8 cellular contexts compared by ENCODE assay signal in the genomic region with DNA sequence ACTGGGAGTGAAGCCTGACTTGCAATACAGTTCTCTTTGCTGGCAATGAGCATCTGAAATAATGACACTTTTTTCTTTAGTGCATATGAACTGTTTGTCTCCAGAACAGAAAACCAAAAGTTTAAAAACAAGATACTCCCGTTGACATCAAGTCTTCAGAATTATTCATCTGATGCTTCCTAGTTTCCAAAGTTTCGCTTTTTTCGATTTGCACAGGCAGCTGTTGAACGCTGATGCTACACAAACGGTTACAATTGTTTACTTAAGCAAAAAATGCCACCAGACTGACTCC. TPM values are rescaled to one million over a fixed set of nuclear protein-coding genes. Genes with fewer than 3 reads are reported as not detected.
A peak's percentile ranks its signal among the peaks of the same experiment; 100 is the strongest.
DNase-seq lines count a peak whose midpoint lies in the region; ATAC-seq, FAIRE-seq and TF ChIP-seq lines count a peak whose summit lies in the region.

No MANE protein-coding gene starts in this region.

- H4K20me1 ChIP-seq in GM12878 (ENCODE audit: control insufficient read depth, insufficient read depth): no peaks in the 10 kb centered on the region

- no peaks in the 10 kb centered on the region for H3K4me1 ChIP-seq in GM12878 (ENCODE audit: control insufficient read depth, insufficient read depth, low read length)
- H3K4me1 ChIP-seq in right lobe of liver: peaks cover 0 to 21% (median 0%) of the 10 kb centered on the region in 4 donors
- peaks cover 16% of the 10 kb centered on the region for H3K4me1 ChIP-seq in thymus (ENCODE audit: control insufficient read depth, insufficient read depth, low read length)

- FAIRE-seq in GM12878 (lab: Jason Lieb, UNC): no peak

- H3K79me2 ChIP-seq in GM12878 (ENCODE audit: control insufficient read depth, insufficient read depth, low read length): peaks cover 36% of the 10 kb centered on the region

- CTCF ChIA-PET in GM12878 (lab: Yijun Ruan, JAX): interaction anchor here (3.1 to 6.0 kb wide), 2 partner anchors 44 to 268 kb away, joined by 18 to 361 read pairs; no protein-coding TSS in a partner anchor

- BruUV-seq in GM12878 (replicated peaks; lab: Mats Ljungman, UMichigan): TSS peak; percentile 90

- H3K36me3 ChIP-seq in GM12878 (ENCODE audit: control insufficient read depth in 2 of 2, insufficient read depth in 2 of 2, low read length in 1 of 2): no peaks in the 10 kb centered on the region
- peaks cover 0 to 10% (median 3%) of the 10 kb centered on the region in 4 donors for H3K36me3 ChIP-seq in right lobe of liver
- H3K36me3 ChIP-seq in thymus (ENCODE audit: control insufficient read depth, insufficient read depth): peaks cover 4% of the 10 kb centered on the region

- 0% methylated on average over 5 of the region's 5 CpGs for WGBS in GM12878 (ENCODE audit: insufficient coverage, insufficient replicate concordance, low lambda C conversion rate, missing lambda C conversion rate)
- WGBS in right lobe of liver (ENCODE audit: insufficient coverage, low coverage, low lambda C conversion rate, missing lambda C conversion rate): 0% methylated on average over 5 of the region's 5 CpGs
- under 1% methylated on average over 5 of the region's 5 CpGs for WGBS in thymus

- RAD21 ChIA-PET in GM12878 (lab: Charles Lee; ENCODE audit: unreplicated experiment): interaction anchor here (1.8 to 10.4 kb wide), 2 partner anchors 150 to 267 kb away, joined by 6 to 308 read pairs; no protein-coding TSS in a partner anchor

- peak overlapping the region; percentile 94 for H3K4me3 Mint-ChIP-seq in activated T-cell treated with anti-CD3 and anti-CD28 coated beads, Interleukin-2, amount 50 U/mL, for 24 hours

- no peak for ATAC-seq in GM12878
- no peak for ATAC-seq in right lobe of liver

- in situ Hi-C loops in GM12878 (cut with MboI): no loop called here

- H3K27me3 ChIP-seq in GM12878 (replicated peaks in 1 of 2; ENCODE audit: control insufficient read depth in 2 of 2, insufficient read depth in 2 of 2, low read length in 1 of 2) (no peaks in the 10 kb centered on the region), right lobe of liver (no peaks in the 10 kb centered on the region), thymus (ENCODE audit: control insufficient read depth, insufficient read depth) (no peaks in the 10 kb centered on the region)

- no peaks in the 10 kb centered on the region for H3K9me3 Mint-ChIP-seq in activated T-cell treated with anti-CD3 and anti-CD28 coated beads, Interleukin-2, amount 50 U/mL, for 24 hours

- DNase-seq in activated T-cell treated with anti-CD3 and anti-CD28 coated beads, Interleukin-2, amount 50 U/mL, for 24 hours: no peak
- no peak for DNase-seq in activated T-cell treated with anti-CD3 and anti-CD28 coated beads, Interleukin-2, amount 50 U/mL, for 1 hour
- no peak for DNase-seq in GM12878 (ENCODE audit: low read depth, low spot score)
- DNase-seq in right lobe of liver: no peak
- no peak for DNase-seq in stimulated activated CD4-positive, alpha-beta T cell treated with anti-CD3 and anti-CD28 coated beads, Interleukin-4, amount 100 ng/mL, for 24 hours
- DNase-seq in stimulated activated CD4-positive, alpha-beta T cell treated with anti-CD3 and anti-CD28 coated beads, Interleukin-2, amount 100 ng/mL, for 24 hours: no peak
- DNase-seq in SK-N-DZ (ENCODE audit: low spot score): no peak

- no peak for TF ChIP-seq EP300 in GM12878 (IDR thresholded peaks at IDR 0.05; ENCODE audit: borderline replicate concordance in 1 of 2, control insufficient read depth in 1 of 2, low read depth in 2 of 2, low read length in 2 of 2)

- no peak for TF ChIP-seq CTCF in GM12878 (IDR thresholded peaks at IDR 0.05 in 2 of 3, conservative IDR thresholded peaks at IDR 0.05 in 1 of 3; ENCODE audit: control insufficient read depth in 2 of 3, extremely low read depth in 1 of 3, insufficient read depth in 1 of 3, low read depth in 3 of 3, low read length in 3 of 3)
- no peak for TF ChIP-seq CTCF in right lobe of liver (IDR thresholded peaks at IDR 0.05)

- no peak for TF ChIP-seq RAD21 in GM12878 (IDR thresholded peaks at IDR 0.05; ENCODE audit: insufficient read depth, low read depth, low read length)

- H2AFZ ChIP-seq in GM12878 (ENCODE audit: control insufficient read depth, low read depth, low read length): peak overlapping the region; percentile 95

- H3K4me3 ChIP-seq in GM12878: peak overlapping the region; percentile 77
- H3K4me3 ChIP-seq in right lobe of liver: peak overlapping the region; percentile 72 to 81 (median 77)
- H3K4me3 ChIP-seq in thymus (ENCODE audit: low read length): peak overlapping the region; percentile 83

- H3K4me1 Mint-ChIP-seq in activated T-cell treated with anti-CD3 and anti-CD28 coated beads, Interleukin-2, amount 50 U/mL, for 24 hours (ENCODE audit: low read depth): peaks cover 51% of the 10 kb centered on the region

- H3K9me3 ChIP-seq in GM12878 (replicated peaks; ENCODE audit: control insufficient read depth, insufficient read depth, low read length): no peaks in the 10 kb centered on the region; the same call in 1 of the 3 replicates
- no peaks in the 10 kb centered on the region for H3K9me3 ChIP-seq in right lobe of liver
- no peaks in the 10 kb centered on the region for H3K9me3 ChIP-seq in thymus (ENCODE audit: control insufficient read depth)

- H3K4me2 ChIP-seq in GM12878 (ENCODE audit: control insufficient read depth, insufficient read depth): peak overlapping the region; percentile 73

- SMC1A ChIA-PET in GM12878 (lab: Charles Lee; ENCODE audit: uncharacterized antibody, unreplicated experiment): no interaction called here

- H3K27ac ChIP-seq in GM12878 (ENCODE audit: control insufficient read depth, insufficient read depth) (peak overlapping the region; percentile 96), right lobe of liver (peak overlapping the region; percentile 99 to 100 (median 99)), thymus (ENCODE audit: low read depth) (peak overlapping the region; percentile 99)

- H3K27me3 Mint-ChIP-seq in activated T-cell treated with anti-CD3 and anti-CD28 coated beads, Interleukin-2, amount 50 U/mL, for 24 hours: no peaks in the 10 kb centered on the region

- TF ChIP-seq POLR2A in GM12878 (IDR thresholded peaks at IDR 0.05; ENCODE audit: low read depth, low read length): no peak
- TF ChIP-seq POLR2A in right lobe of liver (IDR thresholded peaks at IDR 0.05): no peak

- H3K36me3 Mint-ChIP-seq in activated T-cell treated with anti-CD3 and anti-CD28 coated beads, Interleukin-2, amount 50 U/mL, for 24 hours (ENCODE audit: low read depth): peaks cover 38% of the 10 kb centered on the region

- H3K27ac Mint-ChIP-seq in activated T-cell treated with anti-CD3 and anti-CD28 coated beads, Interleukin-2, amount 50 U/mL, for 24 hours: peak overlapping the region; percentile 99

- H3K9ac ChIP-seq in GM12878 (ENCODE audit: control insufficient read depth, insufficient read depth, low read length): peak overlapping the region; percentile 96

- POLR2A ChIA-PET in GM12878 (lab: Charles Lee): interaction anchor here (2.0 kb wide), 1 partner anchor 150 kb away, joined by 6 read pairs; no protein-coding TSS in a partner anchor

- intact Hi-C loops in GM12878 (cut with micrococcal nuclease; ENCODE audit: unreplicated experiment) (loop anchor here (1.0 to 2.0 kb wide), 2 partner anchors 104 to 200 kb away; no protein-coding TSS in a partner anchor), right lobe of liver (cut with DNase I) (no loop called here)

TF ChIP-seq in GM12878, 131 proteins besides CTCF, POLR2A, EP300 and RAD21 (continues in another document):
- TF ChIP-seq TCF12 (IDR thresholded peaks at IDR 0.05; ENCODE audit: low read depth, low read length): no peak

RNA-seq across cellular contexts. Expression of a gene that starts 0.6 kb away (rescaled TPM):
- total RNA-seq in GM12878 (2013; cell fraction: nucleolus; rRNA removed): 192 and 210 TPM in 2 replicates
- 25.1 and 30.8 TPM in 2 replicates for total RNA-seq in GM12878 (2014; rRNA removed)
- total RNA-seq in GM12878 (2014; rRNA removed; fragmentation: Illumina TruSeq; extraction: Trizol): 33.4 and 33.9 TPM in 2 replicates
- total RNA-seq in GM12878 (2021): 23.2 and 24.3 TPM in 2 replicates
- 11.0 TPM for polyA plus RNA-seq in GM12878 (2011; ENCODE audit: low read depth)
- polyA plus RNA-seq in GM12878 (2011; rRNA removed): 75.8 and 118 TPM in 2 replicates
- polyA plus RNA-seq in GM12878 (2011; cell fraction: cytosol; rRNA removed): 38.3 and 48.2 TPM in 2 replicates
- polyA plus RNA-seq in GM12878 (2011; cell fraction: nucleus; rRNA removed): 77.2 and 113 TPM in 2 replicates
- 18.8 and 22.7 TPM in 2 replicates for polyA plus RNA-seq in GM12878 (2012)
- polyA plus RNA-seq in GM12878 (2014; fragmentation: Illumina TruSeq; extraction: Trizol): 31.8 and 44.0 TPM in 2 replicates
- polyA plus RNA-seq in GM12878 (2014; fragmentation: Nextera tagmentation; extraction: Ambion mirVana): 10 to 100 TPM; 13.8 to 17.8 TPM
- 16.1 and 21.4 TPM in 2 replicates for polyA plus RNA-seq in GM12878 (2014; rRNA removed)
- polyA plus RNA-seq in GM12878 (2016; fragmentation: Nextera tagmentation; extraction: Ambion mirVana): 10 to 100 TPM; 27.9 to 30.2 TPM
- 76.5 and 81.3 TPM in 2 replicates for polyA minus RNA-seq in GM12878 (2011; rRNA and poly(A)+ RNA removed)
- polyA minus RNA-seq in GM12878 (2011; cell fraction: cytosol; rRNA and poly(A)+ RNA removed): 13.5 and 14.9 TPM in 2 replicates
- polyA minus RNA-seq in GM12878 (2011; cell fraction: nucleus; rRNA and poly(A)+ RNA removed): 93.9 and 98.3 TPM in 2 replicates
- total RNA-seq in right lobe of liver: 10 to 100 TPM; 20.2 to 26.6 (median 25.3) TPM
- 95.9 TPM for polyA plus RNA-seq in thymus
- 12.5 and 22.3 TPM in 2 replicates for polyA plus RNA-seq in SK-N-DZ (2014; cell fraction: cytosol; rRNA removed)
- polyA plus RNA-seq in SK-N-DZ (2014; cell fraction: nucleus; rRNA removed): 11.2 and 11.9 TPM in 2 replicates

RNA-seq across cellular contexts. Expression of a gene that starts 29.1 kb away (rescaled TPM):
- total RNA-seq in GM12878 (2013; cell fraction: nucleolus; rRNA removed): 365 and 388 TPM in 2 replicates
- total RNA-seq in GM12878 (2014; rRNA removed): 79.4 and 101 TPM in 2 replicates
- total RNA-seq in GM12878 (2014; rRNA removed; fragmentation: Illumina TruSeq; extraction: Trizol): 134 and 136 TPM in 2 replicates
- 85.5 and 88.0 TPM in 2 replicates for total RNA-seq in GM12878 (2021)
- polyA plus RNA-seq in GM12878 (2011; ENCODE audit: low read depth): 22.3 TPM
- polyA plus RNA-seq in GM12878 (2011; rRNA removed): 351 and 618 TPM in 2 replicates
- 93.8 and 107 TPM in 2 replicates for polyA plus RNA-seq in GM12878 (2011; cell fraction: cytosol; rRNA removed)
- polyA plus RNA-seq in GM12878 (2011; cell fraction: nucleus; rRNA removed): 169 and 198 TPM in 2 replicates
- polyA plus RNA-seq in GM12878 (2012): 37.8 and 62.2 TPM in 2 replicates
- polyA plus RNA-seq in GM12878 (2014; fragmentation: Illumina TruSeq; extraction: Trizol): 102 and 135 TPM in 2 replicates
- 10 to 100 TPM; 63.8 to 92.9 TPM for polyA plus RNA-seq in GM12878 (2014; fragmentation: Nextera tagmentation; extraction: Ambion mirVana)
- 53.4 and 70.7 TPM in 2 replicates for polyA plus RNA-seq in GM12878 (2014; rRNA removed)
- polyA plus RNA-seq in GM12878 (2016; fragmentation: Nextera tagmentation; extraction: Ambion mirVana): 10 to 100 TPM; 42.1 to 56.9 TPM
- 200 and 265 TPM in 2 replicates for polyA minus RNA-seq in GM12878 (2011; rRNA and poly(A)+ RNA removed)
- 83.1 and 90.7 TPM in 2 replicates for polyA minus RNA-seq in GM12878 (2011; cell fraction: cytosol; rRNA and poly(A)+ RNA removed)
- polyA minus RNA-seq in GM12878 (2011; cell fraction: nucleus; rRNA and poly(A)+ RNA removed): 108 and 125 TPM in 2 replicates
- total RNA-seq in right lobe of liver: 100 to 1,000 TPM in 1 of 6 experiments, 10 to 100 TPM in 2, 1 to 10 TPM in 3; 1.6 to 106 (median 15.2) TPM
- polyA plus RNA-seq in thymus: 73.7 TPM
- not detected in 2 replicates for polyA plus RNA-seq in SK-N-DZ (2014; cell fraction: cytosol; rRNA removed)
- polyA plus RNA-seq in SK-N-DZ (2014; cell fraction: nucleus; rRNA removed): not detected in 2 replicates
